In genomic region chr1:26306290-26307221, GRCh38 we compare ENCODE assay signal across 9 cellular contexts. TPM values are rescaled to one million over a fixed set of nuclear protein-coding genes. Genes with fewer than 3 reads are reported as not detected.
DNase-seq lines count a peak whose midpoint lies in the region; ATAC-seq, FAIRE-seq and TF ChIP-seq lines count a peak whose summit lies in the region.
"Had no signal": no experiment of that assay in that cellular context is flagged by ENCODE, and none has a peak within 500 bp of the region (broad histone marks: within the 10 kb centered on the region; RNA-seq: fewer than 3 reads in every experiment).

Gene UBXN11, minus strand, starts transcription at chr1:26306636. Its CDS starts 3,753 bp downstream, at chr1:26302883.

- peaks cover 4% of the 10 kb centered on the region for H3K36me3 Mint-ChIP-seq in activated B cell treated with CpG ODN at 0.5 μM for 24 hours (ENCODE audit: low read depth)

- POLR2A ChIA-PET in activated B cell treated with CpG ODN at 0.5 μM for 24 hours (lab: Charles Lee), result interaction anchor here (0.5 to 4.0 kb wide), 11 partner anchors 9 to 127 kb away, joined by 3 to 76 read pairs (median 8); partner anchors contain the start of genes CD52 and SH3BGRL3

- DNase-seq in AG10803 (ENCODE audit: low read depth) (peak; percentile 90), NCI-H345 treated with DMSO at 0.1 percent for 48 hours (lab: John Stamatoyannopoulos, UW; ENCODE audit: unreplicated experiment) (peak; percentile 98), activated B cell treated with CpG ODN at 0.5 μM for 24 hours (peak; percentile 81), caudate nucleus (lab: John Stamatoyannopoulos, UW) (peak; percentile 17 to 97 (median 80))
- peak; percentile 84 for DNase-seq in stimulated activated CD4-positive, alpha-beta T cell treated with anti-CD3 and anti-CD28 coated beads, Interleukin-12 subunit alpha, Interleukin-12 subunit beta, amount 100 ng/mL, for 4 hours

- no peak within 1 kb of the TSS for H3K27ac ChIP-seq in caudate nucleus (ENCODE audit: low read depth, low read length)

- TF ChIP-seq CTCF in AG10803 (conservative IDR thresholded peaks at IDR 0.05; ENCODE audit: low read length) (no peak), activated B cell treated with CpG ODN at 0.5 μM for 24 hours (IDR thresholded peaks at IDR 0.05) (no peak)

- peak; percentile 66 for FAIRE-seq in islet of Langerhans (lab: Jason Lieb, UNC)
- FAIRE-seq: colon had no signal

- intact Hi-C loops in activated B cell treated with CpG ODN at 0.5 μM for 24 hours (cut with micrococcal nuclease), result loop anchor here (1.0 kb wide), 2 partner anchors 9 to 17 kb away; no protein-coding TSS in a partner anchor

- H3K9me3 Mint-ChIP-seq in activated B cell treated with CpG ODN at 0.5 μM for 24 hours, result no peaks in the 10 kb centered on the region

- ATAC-seq in GM19035 (IDR thresholded peaks at IDR 0.05; ENCODE audit: unreplicated experiment), result peak; percentile 99
- peak; percentile 99 for ATAC-seq in HG03342 (IDR thresholded peaks at IDR 0.05; ENCODE audit: unreplicated experiment)
- peak; percentile 99 for ATAC-seq in activated B cell treated with CpG ODN at 0.5 μM for 24 hours (ENCODE audit: low read depth)

- H3K4me3 Mint-ChIP-seq in activated B cell treated with CpG ODN at 0.5 μM for 24 hours, result peak within 1 kb of the TSS; percentile 99

- H3K4me3 ChIP-seq in AG10803 (ENCODE audit: low read length), result peak within 1 kb of the TSS; percentile 92

- H3K27ac Mint-ChIP-seq in activated B cell treated with CpG ODN at 0.5 μM for 24 hours, result peak within 1 kb of the TSS; percentile 94

- peaks cover 27% of the 10 kb centered on the region for H3K4me1 Mint-ChIP-seq in activated B cell treated with CpG ODN at 0.5 μM for 24 hours

- CTCF ChIA-PET in activated B cell treated with CpG ODN at 0.5 μM for 24 hours (lab: Charles Lee), result interaction anchor here (1.0 to 1.4 kb wide), 2 partner anchors 16 to 31 kb away, joined by 3 read pairs; no protein-coding TSS in a partner anchor

- no peaks in the 10 kb centered on the region for H3K27me3 Mint-ChIP-seq in activated B cell treated with CpG ODN at 0.5 μM for 24 hours

RNA-seq across cellular contexts. Expression of gene UBXN11, which starts in this region (rescaled TPM):
- total RNA-seq in activated B cell treated with CpG ODN at 0.5 μM for 24 hours, result 35.5 and 36.9 TPM in 2 replicates
